ENCODE assay signal across 23 cellular contexts in the genomic region with DNA sequence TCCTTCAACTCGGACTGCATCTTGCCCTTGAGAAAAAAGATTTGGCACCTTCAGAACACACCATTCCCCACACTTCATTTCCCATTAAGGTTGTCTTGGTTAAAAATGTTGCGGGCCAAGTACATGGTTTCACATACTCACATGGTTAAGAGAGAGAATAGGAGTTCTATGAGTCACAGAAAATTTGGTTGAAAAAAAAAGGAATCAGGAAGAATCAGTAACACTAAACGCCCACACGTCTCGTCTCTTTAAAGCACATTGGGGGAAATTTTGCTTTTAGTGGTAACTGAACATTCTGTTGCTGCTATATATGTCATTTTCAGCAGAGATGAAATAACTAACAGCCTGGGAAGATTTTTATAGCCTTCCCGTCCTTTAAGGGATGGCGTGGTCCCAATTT.
DNase-seq lines count a peak whose midpoint lies in the region; ATAC-seq, FAIRE-seq and TF ChIP-seq lines count a peak whose summit lies in the region.
"Had no signal": no experiment of that assay in that cellular context is flagged by ENCODE, and none has a peak within 500 bp of the region (broad histone marks: within the 10 kb centered on the region; RNA-seq: fewer than 3 reads in every experiment).

No MANE protein-coding gene starts in this region.

- intact Hi-C loops in Caco-2 (cut with micrococcal nuclease; ENCODE audit: unreplicated experiment) (no loop called here), right cardiac atrium (cut with DNase I) (no loop called here)

- no peak for FAIRE-seq in astrocyte (lab: Jason Lieb, UNC)
- FAIRE-seq: frontal cortex, GM18507, kidney had no signal

- no TSS peak for BruUV-seq in Caco-2 (replicated peaks; lab: Mats Ljungman, UMichigan)

- H3K9ac ChIP-seq in astrocyte (ENCODE audit: low read length) (peak overlapping the region; percentile 61), smooth muscle cell (ENCODE audit: low read depth) (peak overlapping the region; percentile 57)
- H3K9ac ChIP-seq: parathyroid adenoma had no signal

- H3K4me1 ChIP-seq in astrocyte (ENCODE audit: insufficient read depth, low read length) (peaks cover 4% of the 10 kb centered on the region), smooth muscle cell (ENCODE audit: low read depth) (no peaks in the 10 kb centered on the region), Caco-2 (no peaks in the 10 kb centered on the region), right cardiac atrium (ENCODE audit: control insufficient read depth, insufficient read depth, low read length) (no peaks in the 10 kb centered on the region)
- H3K4me1 ChIP-seq: parathyroid adenoma, sigmoid colon had no signal

- no peaks in the 10 kb centered on the region for H3F3A ChIP-seq in smooth muscle cell (ENCODE audit: low read depth)

- peaks cover 18% of the 10 kb centered on the region for H3K4me1 Mint-ChIP-seq in astrocyte (ENCODE audit: low read depth, unreplicated experiment)
- H3K4me1 Mint-ChIP-seq in Caco-2 (ENCODE audit: low read depth, unreplicated experiment): no peaks in the 10 kb centered on the region
- H3K4me1 Mint-ChIP-seq: naive thymus-derived CD8-positive, alpha-beta T cell had no signal

- ATAC-seq in right cardiac atrium: no peak
- ATAC-seq: activated T-cell treated with anti-CD3 and anti-CD28 coated beads, Interleukin-2, amount 50 U/mL, for 72 hours; naive thymus-derived CD8-positive, alpha-beta T cell; stimulated activated naive CD8-positive, alpha-beta T cell treated with anti-CD3 and anti-CD28 coated beads, Interleukin-15, Interleukin-2, amounts not matched to agents 100 U/mL and 50 U/mL, for 24 hours had no signal

- DNase-seq in Daoy (ENCODE audit: low read depth): peak; percentile 47
- peak; percentile 94 for DNase-seq in astrocyte (ENCODE audit: low read depth)
- DNase-seq in fibroblast of the aortic adventitia (ENCODE audit: low read depth): peak; percentile 9
- no peak for DNase-seq in smooth muscle cell (lab: John Stamatoyannopoulos, UW; ENCODE audit: unreplicated experiment)
- DNase-seq in Caco-2: no peak
- DNase-seq in effector CD8-positive, alpha-beta T cell (lab: John Stamatoyannopoulos, UW): no peak
- DNase-seq in right cardiac atrium: no peak
- no peak for DNase-seq in DMS 273 (lab: John Stamatoyannopoulos, UW; ENCODE audit: unreplicated experiment)
- DNase-seq: activated CD8-positive, alpha-beta memory T cell treated with anti-CD3 and anti-CD28 coated beads for 24 hours; activated T-cell treated with anti-CD3 and anti-CD28 coated beads, Interleukin-2, amount 50 U/mL, for 72 hours; IMR-90; kidney; MM.1S; naive thymus-derived CD8-positive, alpha-beta T cell; NCI-H2171 treated with DMSO at 0.1 percent for 48 hours; sigmoid colon; stimulated activated naive CD8-positive, alpha-beta T cell treated with anti-CD3 and anti-CD28 coated beads, Interleukin-15, Interleukin-2, amounts not matched to agents 100 U/mL and 50 U/mL, for 24 hours; T1000; trophoblast cell had no signal

- H4K20me1 ChIP-seq in astrocyte (ENCODE audit: insufficient read depth, low read length) (no peaks in the 10 kb centered on the region), smooth muscle cell (ENCODE audit: low read depth) (no peaks in the 10 kb centered on the region)

- H3K79me2 ChIP-seq in astrocyte (ENCODE audit: insufficient read depth, low read length) (no peaks in the 10 kb centered on the region), smooth muscle cell (ENCODE audit: low read depth) (peaks cover 47% of the 10 kb centered on the region)
- H3K79me2 ChIP-seq: parathyroid adenoma had no signal

- peaks cover 9% of the 10 kb centered on the region for H3K9me3 Mint-ChIP-seq in astrocyte (ENCODE audit: unreplicated experiment)
- peaks cover 12% of the 10 kb centered on the region for H3K9me3 Mint-ChIP-seq in Caco-2 (ENCODE audit: unreplicated experiment)

- H3K4me3 Mint-ChIP-seq in astrocyte (ENCODE audit: unreplicated experiment) (no peak overlapping the region), Caco-2 (ENCODE audit: unreplicated experiment) (no peak overlapping the region)
- H3K4me3 Mint-ChIP-seq: activated naive CD8-positive, alpha-beta T cell; activated T-cell treated with anti-CD3 and anti-CD28 coated beads, Interleukin-2, amount 50 U/mL, for 72 hours; naive thymus-derived CD8-positive, alpha-beta T cell had no signal

- peak overlapping the region; percentile 71 for H3K27ac ChIP-seq in astrocyte (ENCODE audit: low read depth, low read length)
- peak overlapping the region; percentile 88 for H3K27ac ChIP-seq in smooth muscle cell (ENCODE audit: low read depth)
- no peak overlapping the region for H3K27ac ChIP-seq in right cardiac atrium (ENCODE audit: low read length)
- H3K27ac ChIP-seq: parathyroid adenoma, sigmoid colon had no signal

- H3K36me3 ChIP-seq in astrocyte (ENCODE audit: insufficient read depth, low read length) (no peaks in the 10 kb centered on the region), smooth muscle cell (ENCODE audit: low read depth) (no peaks in the 10 kb centered on the region), Caco-2 (ENCODE audit: control insufficient read depth, insufficient read depth, low read length) (no peaks in the 10 kb centered on the region)
- H3K36me3 ChIP-seq: sigmoid colon had no signal

- peaks cover 1% of the 10 kb centered on the region for H3K27me3 ChIP-seq in astrocyte (ENCODE audit: insufficient read depth, low read length)
- H3K27me3 ChIP-seq in smooth muscle cell (ENCODE audit: low read depth): no peaks in the 10 kb centered on the region
- no peaks in the 10 kb centered on the region for H3K27me3 ChIP-seq in Caco-2 (replicated peaks; ENCODE audit: control insufficient read depth, insufficient read depth, low read length)
- H3K27me3 ChIP-seq in right cardiac atrium (ENCODE audit: control insufficient read depth, insufficient read depth): no peaks in the 10 kb centered on the region

- 23% methylated on average over 7 of the region's 7 CpGs for WGBS in smooth muscle cell (ENCODE audit: low lambda C conversion rate)
- WGBS in right cardiac atrium: 70% methylated on average over 7 of the region's 7 CpGs

- H3K27me3 Mint-ChIP-seq in astrocyte (ENCODE audit: low read depth, unreplicated experiment) (no peaks in the 10 kb centered on the region), Caco-2 (ENCODE audit: insufficient read depth, unreplicated experiment) (peaks cover 10% of the 10 kb centered on the region)

- no peaks in the 10 kb centered on the region for H3K9me3 ChIP-seq in astrocyte (ENCODE audit: insufficient read depth, low read depth, low read length)
- H3K9me3 ChIP-seq in smooth muscle cell (replicated peaks; ENCODE audit: low read depth): no peaks in the 10 kb centered on the region
- peaks cover 10% of the 10 kb centered on the region for H3K9me3 ChIP-seq in Caco-2
- no peaks in the 10 kb centered on the region for H3K9me3 ChIP-seq in right cardiac atrium (ENCODE audit: control insufficient read depth, low read length)

- H3K4me2 ChIP-seq in astrocyte (ENCODE audit: low read length) (peak overlapping the region; percentile 77), smooth muscle cell (peak overlapping the region; percentile 69)

- TF ChIP-seq CTCF in astrocyte (IDR thresholded peaks at IDR 0.05; ENCODE audit: insufficient read depth, low read depth, low read length) (no peak), fibroblast of the aortic adventitia (IDR thresholded peaks at IDR 0.05; ENCODE audit: insufficient read depth, low read length) (no peak), smooth muscle cell (IDR thresholded peaks at IDR 0.05; ENCODE audit: borderline replicate concordance, insufficient read depth, poor library complexity, severe bottlenecking) (no peak), Caco-2 (IDR thresholded peaks at IDR 0.05; ENCODE audit: insufficient read depth in 1 of 2, low read depth in 1 of 2, low read length in 1 of 2, severe bottlenecking in 1 of 2, unreplicated experiment in 1 of 2) (no peak)

- H2AFZ ChIP-seq in astrocyte (ENCODE audit: low read depth, low read length) (no peak overlapping the region), smooth muscle cell (ENCODE audit: low read depth) (no peak overlapping the region)
- H2AFZ ChIP-seq: parathyroid adenoma had no signal

- peak overlapping the region; percentile 14 for H3K4me3 ChIP-seq in astrocyte (ENCODE audit: insufficient read depth, low read depth, low read length)
- H3K4me3 ChIP-seq in fibroblast of the aortic adventitia (ENCODE audit: low read depth, low read length): no peak overlapping the region
- H3K4me3 ChIP-seq in smooth muscle cell: peak overlapping the region; percentile 8
- H3K4me3 ChIP-seq in Caco-2 (ENCODE audit: low read depth, low read length): no peak overlapping the region
- H3K4me3 ChIP-seq in right cardiac atrium (ENCODE audit: low read length): no peak overlapping the region
- H3K4me3 ChIP-seq: sigmoid colon had no signal

- POLR2A ChIA-PET in Caco-2 (lab: Charles Lee): no interaction called here

- peak overlapping the region; percentile 94 for H3K27ac Mint-ChIP-seq in astrocyte (ENCODE audit: unreplicated experiment)
- no peak overlapping the region for H3K27ac Mint-ChIP-seq in Caco-2 (ENCODE audit: unreplicated experiment)
- H3K27ac Mint-ChIP-seq: activated naive CD8-positive, alpha-beta T cell; activated T-cell treated with anti-CD3 and anti-CD28 coated beads, Interleukin-2, amount 50 U/mL, for 72 hours; naive thymus-derived CD8-positive, alpha-beta T cell had no signal

- CTCF ChIA-PET in Caco-2 (lab: Charles Lee): interaction anchor here (0.8 kb wide), 1 partner anchor 126 kb away, joined by 3 read pairs; no protein-coding TSS in a partner anchor

- H3K36me3 Mint-ChIP-seq in astrocyte (ENCODE audit: low read depth, unreplicated experiment) (no peaks in the 10 kb centered on the region), Caco-2 (ENCODE audit: insufficient read depth, unreplicated experiment) (no peaks in the 10 kb centered on the region)
- H3K36me3 Mint-ChIP-seq: activated naive CD8-positive, alpha-beta T cell had no signal

Comparison
In these comparisons a context has a peak if more than half of its experiments do, and no peak if none do; other contexts are left out.
1. DNase-seq: peak in Daoy (single experiment), astrocyte (single experiment) and fibroblast of the aortic adventitia (single experiment); none in smooth muscle cell (single experiment), Caco-2 (0 of 2), effector CD8-positive, alpha-beta T cell (single experiment), right cardiac atrium (0 of 3) and DMS 273 (single experiment).
2. H3K4me3 ChIP-seq: peak in astrocyte (single experiment) and smooth muscle cell (single experiment); none in fibroblast of the aortic adventitia (single experiment), Caco-2 (single experiment) and right cardiac atrium (single experiment).